18 cellular contexts compared by ENCODE assay signal in genomic region chr1:178241837-178242236, GRCh38.
A peak's percentile ranks its signal among the peaks of the same experiment; 100 is the strongest.
DNase-seq lines count a peak whose midpoint lies in the region; ATAC-seq and TF ChIP-seq lines count a peak whose summit lies in the region.
"Had no signal": no experiment of that assay in that cellular context is flagged by ENCODE, and none has a peak within 500 bp of the region (broad histone marks: within the 10 kb centered on the region; RNA-seq: fewer than 3 reads in every experiment).

No MANE protein-coding gene starts in this region.

- H3K9me3 Mint-ChIP-seq in CD14-positive monocyte (peaks cover under 1 to 7% (median 5%) of the 10 kb centered on the region in 7 donors), chondrocyte (ENCODE audit: low read depth) (no peaks in the 10 kb centered on the region), Caco-2 (ENCODE audit: unreplicated experiment) (no peaks in the 10 kb centered on the region)
- H3K9me3 Mint-ChIP-seq: activated T-helper 2 cell treated with anti-CD3 and anti-CD28 coated beads, Interferon-gamma antibody, Interleukin-2, Interleukin-4, amounts not matched to agents 10 μg/mL and 5 μg/mL and 100 μg/mL, durations not matched to agents 14 hours and 24 hours and 36 hours had no signal

- no TSS peak for BruUV-seq in Caco-2 (replicated peaks; lab: Mats Ljungman, UMichigan)

- no peak for TF ChIP-seq POLR2A in spleen (IDR thresholded peaks at IDR 0.05)

- H3K4me1 ChIP-seq in spleen (no peaks in the 10 kb centered on the region), Caco-2 (peaks cover 15% of the 10 kb centered on the region; the same call in 1 of the 2 replicates)

- CTCF ChIA-PET in Caco-2 (lab: Charles Lee) = no interaction called here

- intact Hi-C loops in CD14-positive monocyte (cut with micrococcal nuclease) (no loop called here), spleen (cut with DNase I; ENCODE audit: low total_unique reads) (no loop called here), Caco-2 (cut with micrococcal nuclease; ENCODE audit: unreplicated experiment) (no loop called here)

- H4K20me1 ChIP-seq in neural cell (ENCODE audit: insufficient read depth) = no peaks in the 10 kb centered on the region

- H3K9me3 ChIP-seq in neural cell (ENCODE audit: low read length) = no peaks in the 10 kb centered on the region
- peaks cover 0 to 3% (median 0%) of the 10 kb centered on the region in 8 donors for H3K9me3 ChIP-seq in spleen
- no peaks in the 10 kb centered on the region for H3K9me3 ChIP-seq in Caco-2
- peaks cover 6% of the 10 kb centered on the region; the same call in 1 of the 2 replicates for H3K9me3 ChIP-seq in MG63
- H3K9me3 ChIP-seq: adrenal gland, lower lobe of right lung had no signal

- H3K27me3 Mint-ChIP-seq in CD14-positive monocyte (ENCODE audit: low read depth in 3 of 3) (peaks cover 0 to 2% (median 2%) of the 10 kb centered on the region in 3 donors), chondrocyte (ENCODE audit: low read depth) (no peaks in the 10 kb centered on the region), Caco-2 (ENCODE audit: insufficient read depth, unreplicated experiment) (no peaks in the 10 kb centered on the region)

- POLR2A ChIA-PET in Caco-2 (lab: Charles Lee) = no interaction called here

- no peaks in the 10 kb centered on the region for H3K36me3 ChIP-seq in neural cell (ENCODE audit: insufficient read depth, low read length)
- H3K36me3 ChIP-seq in spleen = no peaks in the 10 kb centered on the region
- no peaks in the 10 kb centered on the region for H3K36me3 ChIP-seq in Caco-2 (ENCODE audit: control insufficient read depth, insufficient read depth, low read length)
- 0 out of 2 replicates have a peak, but pooled peaks cover 2% of the 10 kb centered on the region for H3K36me3 ChIP-seq in MG63
- H3K36me3 ChIP-seq: adrenal gland, lower lobe of right lung had no signal

- H3K9ac ChIP-seq in neural cell (ENCODE audit: low read length) = no peak overlapping the region

- H3K27ac ChIP-seq in neural cell (ENCODE audit: low read length) = no peak overlapping the region
- H3K27ac ChIP-seq in spleen = no peak overlapping the region
- H3K27ac ChIP-seq: adrenal gland, lower lobe of right lung had no signal

- no peak overlapping the region for H3K4me2 ChIP-seq in neural cell (ENCODE audit: low read length)

- TF ChIP-seq EP300 in neural cell (conservative IDR thresholded peaks at IDR 0.05; ENCODE audit: poor library complexity, severe bottlenecking) = no peak

- no peaks in the 10 kb centered on the region for H3K4me1 Mint-ChIP-seq in CD14-positive monocyte
- H3K4me1 Mint-ChIP-seq in chondrocyte (ENCODE audit: low read depth) = peaks cover 52% of the 10 kb centered on the region
- H3K4me1 Mint-ChIP-seq in Caco-2 (ENCODE audit: low read depth, unreplicated experiment) = peaks cover 8% of the 10 kb centered on the region
- H3K4me1 Mint-ChIP-seq: immature natural killer cell; naive thymus-derived CD8-positive, alpha-beta T cell had no signal

- TF ChIP-seq CTCF in CD14-positive monocyte (IDR thresholded peaks at IDR 0.05) (peak; percentile 18), chondrocyte (IDR thresholded peaks at IDR 0.05) (peak; percentile 65), neural cell (IDR thresholded peaks at IDR 0.05; ENCODE audit: poor library complexity, severe bottlenecking) (peak; percentile 15), spleen (IDR thresholded peaks at IDR 0.05 in 8 of 11, conservative IDR thresholded peaks at IDR 0.05 in 3 of 11) (no peak), Caco-2 (IDR thresholded peaks at IDR 0.05; ENCODE audit: insufficient read depth in 1 of 2, low read depth in 1 of 2, low read length in 1 of 2, severe bottlenecking in 1 of 2, unreplicated experiment in 1 of 2) (peak in 1 of 2 experiments; percentile 41)

- no peaks in the 10 kb centered on the region for H3F3A ChIP-seq in neural cell (ENCODE audit: insufficient read depth, low read length, poor library complexity, severe bottlenecking)

- H3K27me3 ChIP-seq in neural cell (ENCODE audit: insufficient read depth, low read depth, low read length) (no peaks in the 10 kb centered on the region), spleen (replicated peaks in 1 of 7) (no peaks in the 10 kb centered on the region), Caco-2 (replicated peaks; ENCODE audit: control insufficient read depth, insufficient read depth, low read length) (no peaks in the 10 kb centered on the region), MG63 (no peaks in the 10 kb centered on the region)
- H3K27me3 ChIP-seq: adrenal gland had no signal

- H3K4me3 Mint-ChIP-seq in CD14-positive monocyte (no peak overlapping the region), chondrocyte (ENCODE audit: unreplicated experiment) (no peak overlapping the region), Caco-2 (ENCODE audit: unreplicated experiment) (no peak overlapping the region)
- H3K4me3 Mint-ChIP-seq: immature natural killer cell; naive thymus-derived CD8-positive, alpha-beta T cell; T-helper 2 cell treated with Interferon-gamma antibody and Interleukin-4, amounts not matched to agents 5 μg/mL and 100 μg/mL, for 36 hours had no signal

- TF ChIP-seq RAD21 in neural cell (conservative IDR thresholded peaks at IDR 0.05) = no peak

- no peak overlapping the region for H2AFZ ChIP-seq in neural cell (ENCODE audit: low read depth, low read length)

- peak; percentile 65 for ATAC-seq in HG03175 (IDR thresholded peaks at IDR 0.05; ENCODE audit: unreplicated experiment)
- no peak for ATAC-seq in HG02759 (IDR thresholded peaks at IDR 0.05; ENCODE audit: unreplicated experiment)
- ATAC-seq: lower lobe of right lung; naive thymus-derived CD8-positive, alpha-beta T cell had no signal

- H3K4me3 ChIP-seq in neural cell (ENCODE audit: low read length) (no peak overlapping the region), spleen (no peak overlapping the region), Caco-2 (ENCODE audit: low read depth, low read length) (no peak overlapping the region), MG63 (no peak overlapping the region)
- H3K4me3 ChIP-seq: adrenal gland, lower lobe of right lung had no signal

- H3K36me3 Mint-ChIP-seq in CD14-positive monocyte (no peaks in the 10 kb centered on the region), chondrocyte (ENCODE audit: low read depth) (no peaks in the 10 kb centered on the region), Caco-2 (ENCODE audit: insufficient read depth, unreplicated experiment) (no peaks in the 10 kb centered on the region)
- H3K36me3 Mint-ChIP-seq: immature natural killer cell; naive thymus-derived CD8-positive, alpha-beta T cell had no signal

- no peaks in the 10 kb centered on the region for H3K79me2 ChIP-seq in neural cell (replicated peaks; ENCODE audit: insufficient read depth, low read length)

- DNase-seq in CD14-positive monocyte (ENCODE audit: low spot score) (no peak), chondrocyte (ENCODE audit: low spot score) (no peak), spleen (no peak), Caco-2 (no peak), MG63 (no peak)
- DNase-seq: adrenal gland; cerebellar nuclear complex; immature natural killer cell; lower lobe of right lung; naive thymus-derived CD8-positive, alpha-beta T cell; NCI-H1694 treated with DMSO at 0.1 percent for 48 hours; NCI-H345; Right ventricle myocardium superior had no signal

- no peaks in the 10 kb centered on the region for H3K9me2 ChIP-seq in neural cell (ENCODE audit: insufficient read depth, low read length)

- H3K27ac Mint-ChIP-seq in CD14-positive monocyte = no peak overlapping the region
- peak overlapping the region; percentile 64 for H3K27ac Mint-ChIP-seq in chondrocyte (ENCODE audit: unreplicated experiment)
- no peak overlapping the region for H3K27ac Mint-ChIP-seq in Caco-2 (ENCODE audit: unreplicated experiment)
- H3K27ac Mint-ChIP-seq: activated T-helper 2 cell treated with anti-CD3 and anti-CD28 coated beads, Interferon-gamma antibody, Interleukin-2, Interleukin-4, amounts not matched to agents 10 μg/mL and 5 μg/mL and 100 μg/mL, durations not matched to agents 14 hours and 24 hours and 36 hours; immature natural killer cell; naive thymus-derived CD8-positive, alpha-beta T cell; T-helper 2 cell treated with Interferon-gamma antibody and Interleukin-4, amounts not matched to agents 5 μg/mL and 100 μg/mL, for 36 hours had no signal

TF ChIP-seq in neural cell, 6 proteins besides CTCF, POLR2A, EP300 and RAD21:
- TF ChIP-seq MXI1 (conservative IDR thresholded peaks at IDR 0.05; ENCODE audit: poor library complexity, severe bottlenecking) = no peak
- TF ChIP-seq SMC3 (conservative IDR thresholded peaks at IDR 0.05; ENCODE audit: poor library complexity) = no peak
- TF ChIP-seq EZH2 (IDR thresholded peaks at IDR 0.05; ENCODE audit: borderline replicate concordance, insufficient read depth, low read length, poor library complexity, severe bottlenecking) = no peak
- TF ChIP-seq REST (IDR thresholded peaks at IDR 0.05; ENCODE audit: borderline replicate concordance) = no peak
- TF ChIP-seq POLR2AphosphoS5 (IDR thresholded peaks at IDR 0.05) = no peak
- TF ChIP-seq TAF1 (IDR thresholded peaks at IDR 0.05; ENCODE audit: low read depth) = no peak
TF ChIP-seq in neural cell: peak in this region for 0.

Comparison
In these comparisons a context has a peak if more than half of its experiments do, and no peak if none do; other contexts are left out.
1. CTCF ChIP-seq: peak in CD14-positive monocyte (single experiment), chondrocyte (single experiment) and neural cell (single experiment); none in spleen (0 of 11).